ENCODE assay signal across 1 cellular context in genomic region chr17:76561332-76561731, GRCh38.
TF ChIP-seq lines count a peak whose summit lies in the region.

No MANE protein-coding gene starts in this region.

TF ChIP-seq in WTC11, 78 proteins besides CTCF, POLR2A, EP300 and RAD21 (continued from another document):
- TF ChIP-seq PRDM15 (CRISPR knock-in tag; IDR thresholded peaks at IDR 0.05) (no peak), ATF6 (CRISPR knock-in tag; IDR thresholded peaks at IDR 0.05) (no peak), FOXP1 (CRISPR knock-in tag; IDR thresholded peaks at IDR 0.05; ENCODE audit: borderline replicate concordance) (no peak), NR3C1 (CRISPR knock-in tag; conservative IDR thresholded peaks at IDR 0.05; ENCODE audit: low read depth) (no peak), HMGA2 (CRISPR knock-in tag; IDR thresholded peaks at IDR 0.05) (no peak), TP53 (CRISPR knock-in tag; IDR thresholded peaks at IDR 0.05) (no peak), STAT6 (CRISPR knock-in tag; conservative IDR thresholded peaks at IDR 0.05; ENCODE audit: low read depth) (no peak), IRF2 (CRISPR knock-in tag; IDR thresholded peaks at IDR 0.05; ENCODE audit: borderline replicate concordance, low read depth) (no peak), ZNF121 (CRISPR knock-in tag; IDR thresholded peaks at IDR 0.05) (no peak), PRRX2 (CRISPR knock-in tag; IDR thresholded peaks at IDR 0.05) (no peak), USF2 (CRISPR knock-in tag; IDR thresholded peaks at IDR 0.05) (no peak), NFE2L1 (CRISPR knock-in tag; IDR thresholded peaks at IDR 0.05) (no peak), MAX (CRISPR knock-in tag; IDR thresholded peaks at IDR 0.05) (no peak)
TF ChIP-seq in WTC11: peak in this region for 0.
